2 cellular contexts compared by ENCODE assay signal in genomic region chr21:46455575-46456385, GRCh38.
TF ChIP-seq lines count a peak whose summit lies in the region.

No MANE protein-coding gene starts in this region.

TF ChIP-seq in IMR-90, 13 proteins besides CTCF, POLR2A, EP300 and RAD21:
- no peak for TF ChIP-seq SMC3 (IDR thresholded peaks at IDR 0.05; ENCODE audit: low read depth, low read length)
- no peak for TF ChIP-seq CHD1 (IDR thresholded peaks at IDR 0.05; ENCODE audit: low read depth, low read length)
- TF ChIP-seq RCOR1 (IDR thresholded peaks at IDR 0.05; ENCODE audit: insufficient replicate concordance, low read length), result no peak
- no peak for TF ChIP-seq NFE2L2 (IDR thresholded peaks at IDR 0.05; ENCODE audit: low read depth, low read length)
- no peak for TF ChIP-seq USF2 (IDR thresholded peaks at IDR 0.05; ENCODE audit: low read depth, low read length)
- TF ChIP-seq MXI1 (IDR thresholded peaks at IDR 0.05; ENCODE audit: borderline replicate concordance, low read depth, low read length), result no peak
- TF ChIP-seq ELK1 (IDR thresholded peaks at IDR 0.05; ENCODE audit: borderline replicate concordance, low read depth, low read length), result no peak
- TF ChIP-seq FOS (IDR thresholded peaks at IDR 0.05; ENCODE audit: low read depth, low read length), result no peak
- no peak for TF ChIP-seq MAFK (IDR thresholded peaks at IDR 0.05; ENCODE audit: low read depth, low read length)
- no peak for TF ChIP-seq RFX5 (IDR thresholded peaks at IDR 0.05; ENCODE audit: low read depth, low read length)
- TF ChIP-seq BHLHE40 (IDR thresholded peaks at IDR 0.05; ENCODE audit: low read depth, low read length), result no peak
- no peak for TF ChIP-seq MAZ (IDR thresholded peaks at IDR 0.05; ENCODE audit: borderline replicate concordance, low read depth, low read length)
- TF ChIP-seq CEBPB (IDR thresholded peaks at IDR 0.05; ENCODE audit: low read depth, low read length), result no peak

TF ChIP-seq in K562, 482 proteins besides CTCF, POLR2A, EP300 and RAD21 (continues in another document):
- TF ChIP-seq CBX1 (IDR thresholded peaks at IDR 0.05; ENCODE audit: low read depth) (no peak), ZNF253 (CRISPR knock-in tag; conservative IDR thresholded peaks at IDR 0.05) (no peak), ARNT (IDR thresholded peaks at IDR 0.05) (no peak), CBX8 (IDR thresholded peaks at IDR 0.05; ENCODE audit: borderline replicate concordance, extremely low read depth, low read depth, low read length, poor library complexity, severe bottlenecking) (no peak), GATAD2B (IDR thresholded peaks at IDR 0.05; ENCODE audit: borderline replicate concordance) (no peak), BRCA1 (IDR thresholded peaks at IDR 0.05) (no peak), BRCA1 (CRISPR knock-in tag; IDR thresholded peaks at IDR 0.05) (no peak), PHTF2 (CRISPR knock-in tag; IDR thresholded peaks at IDR 0.05) (no peak), LARP7 (IDR thresholded peaks at IDR 0.05) (no peak), ZNF780A (CRISPR knock-in tag; IDR thresholded peaks at IDR 0.05) (no peak), FOXM1 (IDR thresholded peaks at IDR 0.05; ENCODE audit: low read depth) (peak; percentile 52; the same call in 1 of the 2 replicates), FOXM1 (CRISPR knock-in tag; IDR thresholded peaks at IDR 0.05; ENCODE audit: low read depth) (no peak), ZNF740 (CRISPR knock-in tag; IDR thresholded peaks at IDR 0.05) (no peak), ZNF740 (tag; IDR thresholded peaks at IDR 0.05) (no peak), GTF2F1 (IDR thresholded peaks at IDR 0.05; ENCODE audit: low read depth, low read length) (no peak), BMI1 (IDR thresholded peaks at IDR 0.05; ENCODE audit: low read length) (no peak), POLR2H (tag; IDR thresholded peaks at IDR 0.05; ENCODE audit: low read depth) (no peak), ZNF644 (tag; IDR thresholded peaks at IDR 0.05; ENCODE audit: low read depth) (0 out of 2 replicates have a peak, but pooled peaks have one; percentile 74), TGIF2 (CRISPR knock-in tag; IDR thresholded peaks at IDR 0.05) (no peak), SETDB1 (IDR thresholded peaks at IDR 0.05; ENCODE audit: low read length) (no peak), XRCC4 (IDR thresholded peaks at IDR 0.05; ENCODE audit: extremely low read depth, insufficient read depth, insufficient read length) (no peak), POU5F1 (IDR thresholded peaks at IDR 0.05; ENCODE audit: borderline replicate concordance, low read depth, low read length, partially characterized antibody) (no peak), ZNF589 (CRISPR knock-in tag; IDR thresholded peaks at IDR 0.05; ENCODE audit: low read depth) (no peak), POLR2AphosphoS5 (IDR thresholded peaks at IDR 0.05; ENCODE audit: control insufficient read depth, insufficient read depth, low read depth, low read length) (peak; percentile 95), BRF1 (IDR thresholded peaks at IDR 0.05; ENCODE audit: borderline replicate concordance, extremely low read depth, insufficient read length) (no peak), HMGN3 (IDR thresholded peaks at IDR 0.05; ENCODE audit: borderline replicate concordance, extremely low read depth, insufficient read length, low read depth, low read length) (no peak), ZBTB17 (CRISPR knock-in tag; IDR thresholded peaks at IDR 0.05) (peak; percentile 92), ZNF175 (CRISPR knock-in tag; IDR thresholded peaks at IDR 0.05; ENCODE audit: low read depth) (0 out of 2 replicates have a peak, but pooled peaks have one; percentile 62), ETV6 (IDR thresholded peaks at IDR 0.05; ENCODE audit: borderline replicate concordance in 1 of 2, low read depth in 2 of 2, low read length in 1 of 2) (no peak), ETV6 (CRISPR knock-in tag; IDR thresholded peaks at IDR 0.05; ENCODE audit: borderline replicate concordance) (no peak), HDAC3 (IDR thresholded peaks at IDR 0.05; ENCODE audit: borderline replicate concordance, partially characterized antibody) (peak; percentile 95), ZNF174 (CRISPR knock-in tag; IDR thresholded peaks at IDR 0.05) (no peak), SUPT5H (IDR thresholded peaks at IDR 0.05) (no peak), MYNN (IDR thresholded peaks at IDR 0.05) (peak; percentile 88), MYNN (CRISPR knock-in tag; IDR thresholded peaks at IDR 0.05) (no peak), SP2 (IDR thresholded peaks at IDR 0.05; ENCODE audit: extremely low read depth, low read depth, low read length, poor library complexity, severe bottlenecking) (no peak), ZNF24 (IDR thresholded peaks at IDR 0.05) (peak; percentile 91), EP400 (IDR thresholded peaks at IDR 0.05) (no peak), RFX7 (CRISPR knock-in tag; IDR thresholded peaks at IDR 0.05) (no peak), TFAM (CRISPR knock-in tag; conservative IDR thresholded peaks at IDR 0.05) (no peak), SAP30 (IDR thresholded peaks at IDR 0.05; ENCODE audit: borderline replicate concordance, insufficient read depth, low read depth, low read length, poor library complexity, severe bottlenecking) (no peak), SAFB (IDR thresholded peaks at IDR 0.05; ENCODE audit: borderline replicate concordance, low read depth, low read length) (no peak), PPARD (CRISPR knock-in tag; IDR thresholded peaks at IDR 0.05) (no peak), SIN3A (IDR thresholded peaks at IDR 0.05; ENCODE audit: borderline replicate concordance in 2 of 2, control insufficient read depth in 1 of 2, low read depth in 2 of 2, low read length in 2 of 2) (peak; percentile 64 to 91; a peak in 2 of 4 replicates), ZNF830 (CRISPR knock-in tag; IDR thresholded peaks at IDR 0.05) (no peak), POLR3G (IDR thresholded peaks at IDR 0.05; ENCODE audit: extremely low read depth, insufficient read length, insufficient replicate concordance) (no peak), TAF15 (IDR thresholded peaks at IDR 0.05; ENCODE audit: low read depth, low read length) (no peak), MLLT1 (IDR thresholded peaks at IDR 0.05) (peak in 1 of 2 experiments; percentile 80; a peak in 1 of 4 replicates), CBX3 (IDR thresholded peaks at IDR 0.05; ENCODE audit: borderline replicate concordance in 1 of 2, low read length in 2 of 2) (0 out of 3 replicates have a peak, but pooled peaks of 1 of the 2 experiments have one; percentile 60), ZNF311 (CRISPR knock-in tag; IDR thresholded peaks at IDR 0.05) (no peak), FOS (IDR thresholded peaks at IDR 0.05; ENCODE audit: extremely low read depth, insufficient read length) (no peak), MCM5 (IDR thresholded peaks at IDR 0.05; ENCODE audit: low read depth) (no peak), ZBED1 (IDR thresholded peaks at IDR 0.05) (no peak)
- TF ChIP-seq, protein P1, sequence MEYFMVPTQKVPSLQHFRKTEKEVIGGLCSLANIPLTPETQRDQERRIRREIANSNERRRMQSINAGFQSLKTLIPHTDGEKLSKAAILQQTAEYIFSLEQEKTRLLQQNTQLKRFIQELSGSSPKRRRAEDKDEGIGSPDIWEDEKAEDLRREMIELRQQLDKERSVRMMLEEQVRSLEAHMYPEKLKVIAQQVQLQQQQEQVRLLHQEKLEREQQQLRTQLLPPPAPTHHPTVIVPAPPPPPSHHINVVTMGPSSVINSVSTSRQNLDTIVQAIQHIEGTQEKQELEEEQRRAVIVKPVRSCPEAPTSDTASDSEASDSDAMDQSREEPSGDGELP (CRISPR knock-in tag; IDR thresholded peaks at IDR 0.05; ENCODE audit: borderline replicate concordance), result peak; percentile 99
- TF ChIP-seq, protein P2, sequence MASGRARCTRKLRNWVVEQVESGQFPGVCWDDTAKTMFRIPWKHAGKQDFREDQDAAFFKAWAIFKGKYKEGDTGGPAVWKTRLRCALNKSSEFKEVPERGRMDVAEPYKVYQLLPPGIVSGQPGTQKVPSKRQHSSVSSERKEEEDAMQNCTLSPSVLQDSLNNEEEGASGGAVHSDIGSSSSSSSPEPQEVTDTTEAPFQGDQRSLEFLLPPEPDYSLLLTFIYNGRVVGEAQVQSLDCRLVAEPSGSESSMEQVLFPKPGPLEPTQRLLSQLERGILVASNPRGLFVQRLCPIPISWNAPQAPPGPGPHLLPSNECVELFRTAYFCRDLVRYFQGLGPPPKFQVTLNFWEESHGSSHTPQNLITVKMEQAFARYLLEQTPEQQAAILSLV (tag; IDR thresholded peaks at IDR 0.05), result no peak
- TF ChIP-seq, protein P3, sequence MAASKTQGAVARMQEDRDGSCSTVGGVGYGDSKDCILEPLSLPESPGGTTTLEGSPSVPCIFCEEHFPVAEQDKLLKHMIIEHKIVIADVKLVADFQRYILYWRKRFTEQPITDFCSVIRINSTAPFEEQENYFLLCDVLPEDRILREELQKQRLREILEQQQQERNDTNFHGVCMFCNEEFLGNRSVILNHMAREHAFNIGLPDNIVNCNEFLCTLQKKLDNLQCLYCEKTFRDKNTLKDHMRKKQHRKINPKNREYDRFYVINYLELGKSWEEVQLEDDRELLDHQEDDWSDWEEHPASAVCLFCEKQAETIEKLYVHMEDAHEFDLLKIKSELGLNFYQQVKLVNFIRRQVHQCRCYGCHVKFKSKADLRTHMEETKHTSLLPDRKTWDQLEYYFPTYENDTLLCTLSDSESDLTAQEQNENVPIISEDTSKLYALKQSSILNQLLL (CRISPR knock-in tag; IDR thresholded peaks at IDR 0.05; ENCODE audit: borderline replicate concordance), result no peak
- TF ChIP-seq, protein P4, sequence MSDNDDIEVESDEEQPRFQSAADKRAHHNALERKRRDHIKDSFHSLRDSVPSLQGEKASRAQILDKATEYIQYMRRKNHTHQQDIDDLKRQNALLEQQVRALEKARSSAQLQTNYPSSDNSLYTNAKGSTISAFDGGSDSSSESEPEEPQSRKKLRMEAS (CRISPR knock-in tag; IDR thresholded peaks at IDR 0.05), result no peak
- TF ChIP-seq, protein P5, sequence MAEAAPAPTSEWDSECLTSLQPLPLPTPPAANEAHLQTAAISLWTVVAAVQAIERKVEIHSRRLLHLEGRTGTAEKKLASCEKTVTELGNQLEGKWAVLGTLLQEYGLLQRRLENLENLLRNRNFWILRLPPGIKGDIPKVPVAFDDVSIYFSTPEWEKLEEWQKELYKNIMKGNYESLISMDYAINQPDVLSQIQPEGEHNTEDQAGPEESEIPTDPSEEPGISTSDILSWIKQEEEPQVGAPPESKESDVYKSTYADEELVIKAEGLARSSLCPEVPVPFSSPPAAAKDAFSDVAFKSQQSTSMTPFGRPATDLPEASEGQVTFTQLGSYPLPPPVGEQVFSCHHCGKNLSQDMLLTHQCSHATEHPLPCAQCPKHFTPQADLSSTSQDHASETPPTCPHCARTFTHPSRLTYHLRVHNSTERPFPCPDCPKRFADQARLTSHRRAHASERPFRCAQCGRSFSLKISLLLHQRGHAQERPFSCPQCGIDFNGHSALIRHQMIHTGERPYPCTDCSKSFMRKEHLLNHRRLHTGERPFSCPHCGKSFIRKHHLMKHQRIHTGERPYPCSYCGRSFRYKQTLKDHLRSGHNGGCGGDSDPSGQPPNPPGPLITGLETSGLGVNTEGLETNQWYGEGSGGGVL (CRISPR knock-in tag; IDR thresholded peaks at IDR 0.05), result no peak
- TF ChIP-seq, protein P6, sequence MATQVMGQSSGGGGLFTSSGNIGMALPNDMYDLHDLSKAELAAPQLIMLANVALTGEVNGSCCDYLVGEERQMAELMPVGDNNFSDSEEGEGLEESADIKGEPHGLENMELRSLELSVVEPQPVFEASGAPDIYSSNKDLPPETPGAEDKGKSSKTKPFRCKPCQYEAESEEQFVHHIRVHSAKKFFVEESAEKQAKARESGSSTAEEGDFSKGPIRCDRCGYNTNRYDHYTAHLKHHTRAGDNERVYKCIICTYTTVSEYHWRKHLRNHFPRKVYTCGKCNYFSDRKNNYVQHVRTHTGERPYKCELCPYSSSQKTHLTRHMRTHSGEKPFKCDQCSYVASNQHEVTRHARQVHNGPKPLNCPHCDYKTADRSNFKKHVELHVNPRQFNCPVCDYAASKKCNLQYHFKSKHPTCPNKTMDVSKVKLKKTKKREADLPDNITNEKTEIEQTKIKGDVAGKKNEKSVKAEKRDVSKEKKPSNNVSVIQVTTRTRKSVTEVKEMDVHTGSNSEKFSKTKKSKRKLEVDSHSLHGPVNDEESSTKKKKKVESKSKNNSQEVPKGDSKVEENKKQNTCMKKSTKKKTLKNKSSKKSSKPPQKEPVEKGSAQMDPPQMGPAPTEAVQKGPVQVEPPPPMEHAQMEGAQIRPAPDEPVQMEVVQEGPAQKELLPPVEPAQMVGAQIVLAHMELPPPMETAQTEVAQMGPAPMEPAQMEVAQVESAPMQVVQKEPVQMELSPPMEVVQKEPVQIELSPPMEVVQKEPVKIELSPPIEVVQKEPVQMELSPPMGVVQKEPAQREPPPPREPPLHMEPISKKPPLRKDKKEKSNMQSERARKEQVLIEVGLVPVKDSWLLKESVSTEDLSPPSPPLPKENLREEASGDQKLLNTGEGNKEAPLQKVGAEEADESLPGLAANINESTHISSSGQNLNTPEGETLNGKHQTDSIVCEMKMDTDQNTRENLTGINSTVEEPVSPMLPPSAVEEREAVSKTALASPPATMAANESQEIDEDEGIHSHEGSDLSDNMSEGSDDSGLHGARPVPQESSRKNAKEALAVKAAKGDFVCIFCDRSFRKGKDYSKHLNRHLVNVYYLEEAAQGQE (CRISPR knock-in tag; IDR thresholded peaks at IDR 0.05; ENCODE audit: low read depth), result no peak
- TF ChIP-seq, protein P7, sequence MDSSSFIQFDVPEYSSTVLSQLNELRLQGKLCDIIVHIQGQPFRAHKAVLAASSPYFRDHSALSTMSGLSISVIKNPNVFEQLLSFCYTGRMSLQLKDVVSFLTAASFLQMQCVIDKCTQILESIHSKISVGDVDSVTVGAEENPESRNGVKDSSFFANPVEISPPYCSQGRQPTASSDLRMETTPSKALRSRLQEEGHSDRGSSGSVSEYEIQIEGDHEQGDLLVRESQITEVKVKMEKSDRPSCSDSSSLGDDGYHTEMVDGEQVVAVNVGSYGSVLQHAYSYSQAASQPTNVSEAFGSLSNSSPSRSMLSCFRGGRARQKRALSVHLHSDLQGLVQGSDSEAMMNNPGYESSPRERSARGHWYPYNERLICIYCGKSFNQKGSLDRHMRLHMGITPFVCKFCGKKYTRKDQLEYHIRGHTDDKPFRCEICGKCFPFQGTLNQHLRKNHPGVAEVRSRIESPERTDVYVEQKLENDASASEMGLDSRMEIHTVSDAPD (CRISPR knock-in tag; IDR thresholded peaks at IDR 0.05), result no peak
